ENCODE assay signal across 21 cellular contexts in the genomic region with DNA sequence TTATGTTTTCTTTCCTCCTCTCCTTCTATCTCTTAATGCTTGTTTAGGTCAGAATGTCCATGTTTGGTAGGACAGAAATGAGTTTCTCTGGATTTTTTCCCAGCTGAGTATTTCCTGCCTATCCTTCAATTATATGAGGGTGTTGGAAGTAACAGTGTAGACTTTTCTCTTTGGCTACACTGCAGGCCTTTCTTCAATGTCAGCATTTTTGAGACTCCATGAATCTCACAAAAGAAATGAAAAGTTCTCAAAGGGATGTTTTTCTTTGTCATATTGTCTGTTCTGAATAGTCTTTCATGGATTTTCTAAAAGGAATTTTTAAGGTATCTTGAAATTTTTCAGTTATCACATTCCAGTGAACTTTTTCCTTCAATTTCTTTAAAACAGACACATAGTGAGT.
DNase-seq lines count a peak whose midpoint lies in the region; ATAC-seq and TF ChIP-seq lines count a peak whose summit lies in the region.
"Had no signal": no experiment of that assay in that cellular context is flagged by ENCODE, and none has a peak within 500 bp of the region (broad histone marks: within the 10 kb centered on the region; RNA-seq: fewer than 3 reads in every experiment).

No MANE protein-coding gene starts in this region.

- H4K20me1 ChIP-seq in neural progenitor cell (ENCODE audit: low read depth) = no peaks in the 10 kb centered on the region

- ATAC-seq in T-helper 17 cell = no peak

- CTCF ChIA-PET in activated CD4-positive, alpha-beta T cell treated with anti-CD3 and anti-CD28 coated beads, Interleukin-2, amount 10 ng/mL, durations not matched to agents 7 days and 5 days (lab: Charles Lee) = interaction anchor here (1.7 kb wide), 2 partner anchors 11 to 136 kb away, joined by 4 to 5 read pairs; no protein-coding TSS in a partner anchor

- intact Hi-C loops in testis (cut with DNase I; ENCODE audit: low total_unique reads) = no loop called here

- peak overlapping the region; percentile 65 for H3K27ac Mint-ChIP-seq in activated CD4-positive, alpha-beta T cell treated with anti-CD3 and anti-CD28 coated beads, Interleukin-2, amount 10 ng/mL, durations not matched to agents 7 days and 5 days
- peak overlapping the region; percentile 61 for H3K27ac Mint-ChIP-seq in T-helper 17 cell
- no peak overlapping the region for H3K27ac Mint-ChIP-seq in osteocyte (ENCODE audit: unreplicated experiment)
- no peak overlapping the region for H3K27ac Mint-ChIP-seq in neural progenitor cell
- H3K27ac Mint-ChIP-seq: CD14-positive monocyte, HFFc6, memory B cell had no signal

- H3K4me1 Mint-ChIP-seq in activated CD4-positive, alpha-beta T cell treated with anti-CD3 and anti-CD28 coated beads, Interleukin-2, amount 10 ng/mL, durations not matched to agents 7 days and 5 days = peaks cover 36% of the 10 kb centered on the region
- H3K4me1 Mint-ChIP-seq in T-helper 17 cell = peaks cover 26% of the 10 kb centered on the region
- H3K4me1 Mint-ChIP-seq in osteocyte (ENCODE audit: unreplicated experiment) = peaks cover 6% of the 10 kb centered on the region
- H3K4me1 Mint-ChIP-seq in neural progenitor cell = no peaks in the 10 kb centered on the region
- H3K4me1 Mint-ChIP-seq: memory B cell had no signal

- no peaks in the 10 kb centered on the region for H3K79me2 ChIP-seq in neural progenitor cell (ENCODE audit: low read depth)

- H3K9ac ChIP-seq in iPS-20b (ENCODE audit: low read depth, low read length) (no peak overlapping the region), neural progenitor cell (no peak overlapping the region)

- H3K4me3 ChIP-seq in iPS-20b (ENCODE audit: low read length) (no peak overlapping the region), testis (no peak overlapping the region), neural progenitor cell (no peak overlapping the region)
- H3K4me3 ChIP-seq: MG63 had no signal

- H3K27me3 Mint-ChIP-seq in activated CD4-positive, alpha-beta T cell treated with anti-CD3 and anti-CD28 coated beads, Interleukin-2, amount 10 ng/mL, durations not matched to agents 7 days and 5 days = no peaks in the 10 kb centered on the region
- no peaks in the 10 kb centered on the region for H3K27me3 Mint-ChIP-seq in T-helper 17 cell
- no peaks in the 10 kb centered on the region for H3K27me3 Mint-ChIP-seq in osteocyte (ENCODE audit: unreplicated experiment)
- peaks cover 2% of the 10 kb centered on the region for H3K27me3 Mint-ChIP-seq in neural progenitor cell (ENCODE audit: insufficient read depth, low read depth)
- H3K27me3 Mint-ChIP-seq: memory B cell had no signal

- H3K4me1 ChIP-seq in iPS-20b (ENCODE audit: insufficient read depth, low read length) (no peaks in the 10 kb centered on the region), testis (peaks cover 3% of the 10 kb centered on the region), neural progenitor cell (no peaks in the 10 kb centered on the region)
- H3K4me1 ChIP-seq: esophagus squamous epithelium had no signal

- peaks cover 70% of the 10 kb centered on the region for H3K36me3 Mint-ChIP-seq in activated CD4-positive, alpha-beta T cell treated with anti-CD3 and anti-CD28 coated beads, Interleukin-2, amount 10 ng/mL, durations not matched to agents 7 days and 5 days (ENCODE audit: low read depth)
- H3K36me3 Mint-ChIP-seq in T-helper 17 cell (ENCODE audit: low read depth) (peaks cover 6% of the 10 kb centered on the region), osteocyte (ENCODE audit: unreplicated experiment) (peaks cover 53% of the 10 kb centered on the region), neural progenitor cell (peaks cover 32% of the 10 kb centered on the region)

- H3K36me3 ChIP-seq in iPS-20b (ENCODE audit: insufficient read depth, low read depth, low read length) (peaks cover 99% of the 10 kb centered on the region), testis (ENCODE audit: low read depth, missing control alignments) (no peaks in the 10 kb centered on the region), neural progenitor cell (peaks cover 16% of the 10 kb centered on the region)

- peak overlapping the region; percentile 65 for H3K4me3 Mint-ChIP-seq in activated CD4-positive, alpha-beta T cell treated with anti-CD3 and anti-CD28 coated beads, Interleukin-2, amount 10 ng/mL, durations not matched to agents 7 days and 5 days
- H3K4me3 Mint-ChIP-seq in T-helper 17 cell (peak overlapping the region; percentile 19), osteocyte (ENCODE audit: unreplicated experiment) (no peak overlapping the region), neural progenitor cell (no peak overlapping the region)
- H3K4me3 Mint-ChIP-seq: CD14-positive monocyte, HFFc6, memory B cell had no signal

- H3F3A ChIP-seq in neural progenitor cell (ENCODE audit: low read depth) = peaks cover 3% of the 10 kb centered on the region

- TF ChIP-seq POLR2A in testis (IDR thresholded peaks at IDR 0.05) = no peak

- no peak overlapping the region for H3K4me2 ChIP-seq in neural progenitor cell

- no peaks in the 10 kb centered on the region for H3K9me3 ChIP-seq in T-helper 17 cell (ENCODE audit: control insufficient read depth, low read length, poor library complexity, severe bottlenecking)
- no peaks in the 10 kb centered on the region for H3K9me3 ChIP-seq in iPS-20b (ENCODE audit: insufficient read depth, low read depth, low read length)
- no peaks in the 10 kb centered on the region for H3K9me3 ChIP-seq in testis
- H3K9me3 ChIP-seq in neural progenitor cell (ENCODE audit: low read depth) = no peaks in the 10 kb centered on the region
- H3K9me3 ChIP-seq: esophagus squamous epithelium, MG63 had no signal

- peak overlapping the region; percentile 10 for H3K27ac ChIP-seq in iPS-20b (ENCODE audit: low read length)
- H3K27ac ChIP-seq in testis = peak overlapping the region; percentile 77 to 79
- H3K27ac ChIP-seq in neural progenitor cell = no peak overlapping the region

- TF ChIP-seq CTCF in testis (IDR thresholded peaks at IDR 0.05) = no peak
- no peak for TF ChIP-seq CTCF in osteocyte (IDR thresholded peaks at IDR 0.05)
- TF ChIP-seq CTCF in neural progenitor cell (IDR thresholded peaks at IDR 0.05) = no peak

- POLR2A ChIA-PET in activated CD4-positive, alpha-beta T cell treated with anti-CD3 and anti-CD28 coated beads, Interleukin-2, amount 10 ng/mL, durations not matched to agents 7 days and 5 days (lab: Charles Lee) = no interaction called here

- no peaks in the 10 kb centered on the region for H3K9me3 Mint-ChIP-seq in activated CD4-positive, alpha-beta T cell treated with anti-CD3 and anti-CD28 coated beads, Interleukin-2, amount 10 ng/mL, durations not matched to agents 7 days and 5 days
- H3K9me3 Mint-ChIP-seq in osteocyte (ENCODE audit: unreplicated experiment) (no peaks in the 10 kb centered on the region), neural progenitor cell (no peaks in the 10 kb centered on the region)
- H3K9me3 Mint-ChIP-seq: CD14-positive monocyte, HFFc6, memory B cell had no signal

- H3K27me3 ChIP-seq in iPS-20b (ENCODE audit: insufficient read depth, low read length) = no peaks in the 10 kb centered on the region
- no peaks in the 10 kb centered on the region for H3K27me3 ChIP-seq in testis
- H3K27me3 ChIP-seq in neural progenitor cell = no peaks in the 10 kb centered on the region
- H3K27me3 ChIP-seq: esophagus squamous epithelium, MG63 had no signal

- DNase-seq in activated CD4-positive, alpha-beta T cell treated with anti-CD3 and anti-CD28 coated beads, Interleukin-2, amount 10 ng/mL, durations not matched to agents 7 days and 5 days = no peak
- no peak for DNase-seq in activated CD4-positive, alpha-beta T cell treated with anti-CD3 and anti-CD28 coated beads for 48 hours
- DNase-seq in T-helper 17 cell (no peak), testis (no peak), NCI-H128 (lab: John Stamatoyannopoulos, UW; ENCODE audit: unreplicated experiment) (no peak), osteocyte (ENCODE audit: extremely low spot score, unreplicated experiment) (no peak), neural progenitor cell (ENCODE audit: low spot score) (no peak)
- DNase-seq: activated naive CD4-positive, alpha-beta T cell treated with Interleukin-2 at 50 U/mL for 16 hours; DMS79 treated with DMSO at 0.1 percent for 48 hours; esophagus squamous epithelium; HFFc6; kidney; MG63; NCI-H1694 treated with DMSO at 0.1 percent for 48 hours; NCI-H510A; SIG-M5; stimulated activated CD4-positive, alpha-beta T cell treated with anti-CD3 and anti-CD28 coated beads, Interleukin-4, amount 100 ng/mL, for 24 hours; trophoblast cell had no signal

- H2AFZ ChIP-seq in neural progenitor cell (replicated peaks) = no peak overlapping the region

Comparison
In these comparisons a context has a peak if more than half of its experiments do, and no peak if none do; other contexts are left out.
1. H3K27ac Mint-ChIP-seq: peak in activated CD4-positive, alpha-beta T cell treated with anti-CD3 and anti-CD28 coated beads, Interleukin-2, amount 10 ng/mL, durations not matched to agents 7 days and 5 days (single experiment) and T-helper 17 cell (single experiment); none in osteocyte (single experiment) and neural progenitor cell (single experiment).
2. H3K4me3 Mint-ChIP-seq: peak in activated CD4-positive, alpha-beta T cell treated with anti-CD3 and anti-CD28 coated beads, Interleukin-2, amount 10 ng/mL, durations not matched to agents 7 days and 5 days (single experiment) and T-helper 17 cell (single experiment); none in osteocyte (single experiment) and neural progenitor cell (single experiment).